1 cellular context compared by ENCODE assay signal in genomic region chr14:102545461-102546265, GRCh38.
TF ChIP-seq lines count a peak whose summit lies in the region.

No MANE protein-coding gene starts in this region.

TF ChIP-seq in HepG2, 621 proteins besides CTCF, POLR2A, EP300 and RAD21 (continued from another document and continues in another):
- no peak for TF ChIP-seq ZNF512 (CRISPR knock-in tag; IDR thresholded peaks at IDR 0.05)
- 0 out of 2 replicates have a peak, but pooled peaks have one; percentile 26 for TF ChIP-seq ZNF740 (CRISPR knock-in tag; IDR thresholded peaks at IDR 0.05)
- TF ChIP-seq NPAS2 (CRISPR knock-in tag; IDR thresholded peaks at IDR 0.05; ENCODE audit: borderline replicate concordance): no peak
- TF ChIP-seq ZIK1 (CRISPR knock-in tag; IDR thresholded peaks at IDR 0.05; ENCODE audit: borderline replicate concordance, low read depth): no peak
- TF ChIP-seq ZNF18 (CRISPR knock-in tag; IDR thresholded peaks at IDR 0.05; ENCODE audit: insufficient replicate concordance): no peak
- TF ChIP-seq SMC3 (IDR thresholded peaks at IDR 0.05; ENCODE audit: low read length): no peak
- no peak for TF ChIP-seq ZNF224 (CRISPR knock-in tag; IDR thresholded peaks at IDR 0.05)
- TF ChIP-seq DPF2 (CRISPR knock-in tag; IDR thresholded peaks at IDR 0.05; ENCODE audit: borderline replicate concordance, low read depth): no peak
- TF ChIP-seq HDAC2 (CRISPR knock-in tag; IDR thresholded peaks at IDR 0.05): peak; percentile 46; the same call in 1 of the 2 replicates
- TF ChIP-seq ZNF33A (CRISPR knock-in tag; IDR thresholded peaks at IDR 0.05; ENCODE audit: borderline replicate concordance): no peak
- no peak for TF ChIP-seq MTA1 (CRISPR knock-in tag; IDR thresholded peaks at IDR 0.05; ENCODE audit: borderline replicate concordance)
- no peak for TF ChIP-seq ZNF570 (CRISPR knock-in tag; IDR thresholded peaks at IDR 0.05; ENCODE audit: borderline replicate concordance)
- no peak for TF ChIP-seq ZBTB3 (CRISPR knock-in tag; IDR thresholded peaks at IDR 0.05; ENCODE audit: borderline replicate concordance, low read depth)
- no peak for TF ChIP-seq ZNF607 (CRISPR knock-in tag; IDR thresholded peaks at IDR 0.05; ENCODE audit: borderline replicate concordance)
- TF ChIP-seq RBFOX2 (IDR thresholded peaks at IDR 0.05; ENCODE audit: low read depth, low read length): no peak
- no peak for TF ChIP-seq TAF15 (IDR thresholded peaks at IDR 0.05; ENCODE audit: low read depth, low read length, poor library complexity, severe bottlenecking)
- no peak for TF ChIP-seq RFX1 (IDR thresholded peaks at IDR 0.05)
- no peak for TF ChIP-seq ZNF3 (CRISPR knock-in tag; IDR thresholded peaks at IDR 0.05)
- no peak; the same call in none of the 2 replicates for TF ChIP-seq HDAC1 (CRISPR knock-in tag; IDR thresholded peaks at IDR 0.05)
- no peak for TF ChIP-seq PBX2 (CRISPR knock-in tag; IDR thresholded peaks at IDR 0.05)
- TF ChIP-seq TRAFD1 (CRISPR knock-in tag; IDR thresholded peaks at IDR 0.05; ENCODE audit: borderline replicate concordance): no peak
- no peak; the same call in 1 of the 2 replicates for TF ChIP-seq THAP11 (CRISPR knock-in tag; IDR thresholded peaks at IDR 0.05)
- TF ChIP-seq ZNF318 (CRISPR knock-in tag; IDR thresholded peaks at IDR 0.05): no peak
- no peak for TF ChIP-seq ZNF546 (CRISPR knock-in tag; conservative IDR thresholded peaks at IDR 0.05)
- no peak for TF ChIP-seq CBX5 (CRISPR knock-in tag; IDR thresholded peaks at IDR 0.05; ENCODE audit: borderline replicate concordance)
- no peak for TF ChIP-seq ZNF749 (CRISPR knock-in tag; IDR thresholded peaks at IDR 0.05; ENCODE audit: borderline replicate concordance)
- TF ChIP-seq HMGA1 (CRISPR knock-in tag; conservative IDR thresholded peaks at IDR 0.05): no peak
- TF ChIP-seq RARA (CRISPR knock-in tag; IDR thresholded peaks at IDR 0.05): 0 out of 2 replicates have a peak, but pooled peaks have one; percentile 11
- no peak for TF ChIP-seq NCOR1 (IDR thresholded peaks at IDR 0.05; ENCODE audit: borderline replicate concordance, low read length)
- 0 out of 2 replicates have a peak, but pooled peaks have one; percentile 10 for TF ChIP-seq HIC2 (CRISPR knock-in tag; IDR thresholded peaks at IDR 0.05; ENCODE audit: low read depth)
- TF ChIP-seq DNMT1 (CRISPR knock-in tag; IDR thresholded peaks at IDR 0.05): no peak
- TF ChIP-seq ZNF563 (CRISPR knock-in tag; IDR thresholded peaks at IDR 0.05): no peak
- TF ChIP-seq BHLHE40 (IDR thresholded peaks at IDR 0.05; ENCODE audit: low read length): no peak
- TF ChIP-seq KDM3A (CRISPR knock-in tag; IDR thresholded peaks at IDR 0.05; ENCODE audit: low read depth): no peak; the same call in 1 of the 2 replicates
